Comparison of ENCODE assay signal across 1 cellular context in genomic region chr11:77144196-77144853, GRCh38.
TF ChIP-seq lines count a peak whose summit lies in the region.

No MANE protein-coding gene starts in this region.

TF ChIP-seq in IMR-90, 13 proteins besides CTCF, POLR2A, EP300 and RAD21 (continued from another document):
- no peak for TF ChIP-seq ELK1 (IDR thresholded peaks at IDR 0.05; ENCODE audit: borderline replicate concordance, low read depth, low read length)
- no peak for TF ChIP-seq MAFK (IDR thresholded peaks at IDR 0.05; ENCODE audit: low read depth, low read length)
- TF ChIP-seq, protein P1, sequence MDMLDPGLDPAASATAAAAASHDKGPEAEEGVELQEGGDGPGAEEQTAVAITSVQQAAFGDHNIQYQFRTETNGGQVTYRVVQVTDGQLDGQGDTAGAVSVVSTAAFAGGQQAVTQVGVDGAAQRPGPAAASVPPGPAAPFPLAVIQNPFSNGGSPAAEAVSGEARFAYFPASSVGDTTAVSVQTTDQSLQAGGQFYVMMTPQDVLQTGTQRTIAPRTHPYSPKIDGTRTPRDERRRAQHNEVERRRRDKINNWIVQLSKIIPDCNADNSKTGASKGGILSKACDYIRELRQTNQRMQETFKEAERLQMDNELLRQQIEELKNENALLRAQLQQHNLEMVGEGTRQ (IDR thresholded peaks at IDR 0.05; ENCODE audit: low read depth, low read length) = no peak
- TF ChIP-seq RFX5 (IDR thresholded peaks at IDR 0.05; ENCODE audit: low read depth, low read length) = no peak
- TF ChIP-seq MXI1 (IDR thresholded peaks at IDR 0.05; ENCODE audit: borderline replicate concordance, low read depth, low read length) = no peak
- TF ChIP-seq CHD1 (IDR thresholded peaks at IDR 0.05; ENCODE audit: low read depth, low read length) = no peak
- no peak for TF ChIP-seq NFE2L2 (IDR thresholded peaks at IDR 0.05; ENCODE audit: low read depth, low read length)
